3 cellular contexts compared by ENCODE assay signal in genomic region chr9:87481890-87482855, GRCh38.
TF ChIP-seq lines count a peak whose summit lies in the region.

No MANE protein-coding gene starts in this region.

TF ChIP-seq in SK-N-SH, 30 proteins besides CTCF, POLR2A, EP300 and RAD21 (continued from another document):
- TF ChIP-seq FOXM1 (IDR thresholded peaks at IDR 0.05; ENCODE audit: low read depth) = no peak

TF ChIP-seq in SK-N-SH treated with all-trans-retinoic acid at 6 μM for 48 hours, 23 proteins besides CTCF, POLR2A, EP300 and RAD21 (continued from another document):
- TF ChIP-seq PATZ1 (CRISPR knock-in tag; IDR thresholded peaks at IDR 0.05; ENCODE audit: borderline replicate concordance) = no peak
- TF ChIP-seq TOX (CRISPR knock-in tag; IDR thresholded peaks at IDR 0.05; ENCODE audit: borderline replicate concordance) = no peak
- TF ChIP-seq ZFP30 (CRISPR knock-in tag; IDR thresholded peaks at IDR 0.05) = no peak
- no peak for TF ChIP-seq CREB5 (CRISPR knock-in tag; IDR thresholded peaks at IDR 0.05; ENCODE audit: low read depth)
- no peak for TF ChIP-seq BACH2 (CRISPR knock-in tag; IDR thresholded peaks at IDR 0.05; ENCODE audit: borderline replicate concordance)
- no peak for TF ChIP-seq ZC3H10 (CRISPR knock-in tag; IDR thresholded peaks at IDR 0.05)
- no peak for TF ChIP-seq PPARA (CRISPR knock-in tag; IDR thresholded peaks at IDR 0.05; ENCODE audit: borderline replicate concordance)
- TF ChIP-seq POU6F1 (CRISPR knock-in tag; IDR thresholded peaks at IDR 0.05; ENCODE audit: borderline replicate concordance, low read depth) = no peak
- no peak for TF ChIP-seq CSDC2 (CRISPR knock-in tag; IDR thresholded peaks at IDR 0.05)
- TF ChIP-seq ZNF8 (CRISPR knock-in tag; IDR thresholded peaks at IDR 0.05) = no peak
- TF ChIP-seq OSR1 (CRISPR knock-in tag; IDR thresholded peaks at IDR 0.05) = no peak
- no peak for TF ChIP-seq ZNF565 (CRISPR knock-in tag; conservative IDR thresholded peaks at IDR 0.05; ENCODE audit: low read depth)
- no peak for TF ChIP-seq TSHZ2 (CRISPR knock-in tag; IDR thresholded peaks at IDR 0.05)
- no peak for TF ChIP-seq ZNF70 (CRISPR knock-in tag; IDR thresholded peaks at IDR 0.05)

TF ChIP-seq in HepG2, 621 proteins besides CTCF, POLR2A, EP300 and RAD21 (continued from another document):
- TF ChIP-seq ZBTB10 (CRISPR knock-in tag; IDR thresholded peaks at IDR 0.05; ENCODE audit: borderline replicate concordance) = no peak
